ENCODE assay signal across 18 cellular contexts in genomic region chr1:109198745-109199144, GRCh38. TPM values are rescaled to one million over a fixed set of nuclear protein-coding genes. Genes with fewer than 3 reads are reported as not detected.
DNase-seq lines count a peak whose midpoint lies in the region; TF ChIP-seq lines count a peak whose summit lies in the region.
"Had no signal": no experiment of that assay in that cellular context is flagged by ENCODE, and none has a peak within 500 bp of the region (broad histone marks: within the 10 kb centered on the region; RNA-seq: fewer than 3 reads in every experiment).

No MANE protein-coding gene starts in this region.

- H3K4me3 ChIP-seq in osteoblast (ENCODE audit: insufficient read depth, low read length) = peak overlapping the region; percentile 17
- H3K4me3 ChIP-seq: coronary artery, Peyer's patch had no signal

- H3K4me2 ChIP-seq in osteoblast (ENCODE audit: insufficient read depth, low read length) = peak overlapping the region; percentile 53

- peaks cover 26% of the 10 kb centered on the region for H3K4me1 ChIP-seq in osteoblast (ENCODE audit: insufficient read depth, low read length)
- H3K4me1 ChIP-seq: Peyer's patch had no signal

- no peaks in the 10 kb centered on the region for H4K20me1 ChIP-seq in osteoblast (ENCODE audit: insufficient read depth, low read length)

- no peaks in the 10 kb centered on the region for H3K36me3 ChIP-seq in osteoblast (ENCODE audit: insufficient read depth, low read length)

- H3K9me3 Mint-ChIP-seq in nephron progenitor cell = no peaks in the 10 kb centered on the region
- H3K9me3 Mint-ChIP-seq: activated T-helper 17 cell treated with anti-CD3 and anti-CD28 coated beads, Interleukin-2, amount 50 U/mL, for 72 hours; immature natural killer cell; neural crest cell had no signal

- no peaks in the 10 kb centered on the region for H3K9me3 ChIP-seq in osteoblast (ENCODE audit: low read depth, low read length)
- H3K9me3 ChIP-seq: Peyer's patch had no signal

- peak overlapping the region; percentile 13 for H3K27ac ChIP-seq in cingulate gyrus (ENCODE audit: low read depth, low read length)
- peak overlapping the region; percentile 92 for H3K27ac ChIP-seq in osteoblast (ENCODE audit: low read depth, low read length)
- H3K27ac ChIP-seq: Peyer's patch had no signal

- DNase-seq in EH (ENCODE audit: low read depth) (peak; percentile 33), RPMI7951 (ENCODE audit: low read depth) (peak; percentile 61), osteoblast (ENCODE audit: insufficient read length, low spot score, missing footprints) (peak; percentile 65), NCI-H1930 (lab: John Stamatoyannopoulos, UW) (no peak), nephron progenitor cell (no peak), NCI-H524 treated with DMSO at 0.1 percent for 48 hours (lab: John Stamatoyannopoulos, UW) (no peak), RKO (ENCODE audit: low spot score) (no peak)
- DNase-seq: AML-193, immature natural killer cell, NCI-H1092, NCI-H82, retina, T-helper 1 cell had no signal

- H3K27ac Mint-ChIP-seq in nephron progenitor cell = no peak overlapping the region
- H3K27ac Mint-ChIP-seq: activated T-helper 17 cell treated with anti-CD3 and anti-CD28 coated beads, Interleukin-2, amount 50 U/mL, for 72 hours had no signal

- peaks cover 14% of the 10 kb centered on the region for H3K4me1 Mint-ChIP-seq in nephron progenitor cell

- TF ChIP-seq CTCF in osteoblast (IDR thresholded peaks at IDR 0.05; ENCODE audit: extremely low read depth, low read depth, low read length) = no peak
- no peak for TF ChIP-seq CTCF in nephron progenitor cell (IDR thresholded peaks at IDR 0.05)

- no peaks in the 10 kb centered on the region for H3K27me3 ChIP-seq in osteoblast (ENCODE audit: insufficient read depth, low read length)
- H3K27me3 ChIP-seq: Peyer's patch had no signal

- H3K79me2 ChIP-seq in osteoblast (ENCODE audit: insufficient read depth, low read length) = no peaks in the 10 kb centered on the region

- peaks cover 26% of the 10 kb centered on the region for H3K27me3 Mint-ChIP-seq in nephron progenitor cell (ENCODE audit: low read depth, poor library complexity)
- H3K27me3 Mint-ChIP-seq: activated T-helper 17 cell treated with anti-CD3 and anti-CD28 coated beads, Interleukin-2, amount 50 U/mL, for 72 hours had no signal

- no peak overlapping the region for H2AFZ ChIP-seq in osteoblast (ENCODE audit: low read length)

- H3K4me3 Mint-ChIP-seq in nephron progenitor cell = no peak overlapping the region
- H3K4me3 Mint-ChIP-seq: activated T-helper 17 cell treated with anti-CD3 and anti-CD28 coated beads, Interleukin-2, amount 50 U/mL, for 72 hours; immature natural killer cell; neural crest cell had no signal

- no peaks in the 10 kb centered on the region for H3K36me3 Mint-ChIP-seq in nephron progenitor cell (ENCODE audit: low read depth)

RNA-seq across cellular contexts. Expression of gene SARS1, which starts 15.0 kb away (rescaled TPM):
- 145 and 147 TPM in 2 replicates for total RNA-seq in RPMI7951 (2014; rRNA removed; shearing (Covaris generic))
- 361 and 392 TPM in 2 replicates for total RNA-seq in osteoblast

RNA-seq across cellular contexts. Expression of gene CELSR2, which starts 50.6 kb away (rescaled TPM):
- 1.2 and 1.5 TPM in 2 replicates for total RNA-seq in RPMI7951 (2014; rRNA removed; shearing (Covaris generic))
- total RNA-seq in osteoblast = 1.4 and 1.5 TPM in 2 replicates

Comparison
In these comparisons a context has a peak if more than half of its experiments do, and no peak if none do; other contexts are left out.
1. DNase-seq: peak in EH (single experiment), RPMI7951 (single experiment) and osteoblast (single experiment); none in NCI-H1930 (0 of 2), nephron progenitor cell (single experiment), NCI-H524 treated with DMSO at 0.1 percent for 48 hours (single experiment) and RKO (single experiment).